Comparison of ENCODE assay signal across 14 cellular contexts in the genomic region with DNA sequence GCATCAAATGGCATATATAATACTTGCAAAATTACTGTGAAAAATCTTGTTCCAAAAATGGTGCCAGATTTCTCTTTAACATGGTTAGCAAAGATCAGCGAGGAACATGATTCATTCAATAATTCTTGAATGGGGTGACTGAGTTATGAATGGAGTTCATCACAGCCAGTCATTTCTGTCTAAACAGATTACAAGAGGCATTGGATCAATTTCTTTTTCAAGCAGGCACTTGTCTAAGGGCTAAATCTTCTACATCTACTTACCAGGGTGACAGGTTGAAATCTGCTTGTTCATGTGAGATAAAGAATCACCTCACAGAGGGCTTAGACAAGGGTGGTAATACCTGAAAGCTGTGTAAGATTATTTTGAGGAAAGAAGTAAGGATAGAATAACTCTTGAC.
DNase-seq lines count a peak whose midpoint lies in the region; ATAC-seq and TF ChIP-seq lines count a peak whose summit lies in the region.
"Had no signal": no experiment of that assay in that cellular context is flagged by ENCODE, and none has a peak within 500 bp of the region (broad histone marks: within the 10 kb centered on the region; RNA-seq: fewer than 3 reads in every experiment).

No MANE protein-coding gene starts in this region.

- H3K4me1 Mint-ChIP-seq in MCF 10A (ENCODE audit: insufficient read depth, unreplicated experiment) (no peaks in the 10 kb centered on the region), endodermal cell (peaks cover 17% of the 10 kb centered on the region), Caco-2 (ENCODE audit: low read depth, unreplicated experiment) (no peaks in the 10 kb centered on the region)
- H3K4me1 Mint-ChIP-seq: CD4-positive, CD25-positive, alpha-beta regulatory T cell; CD8-positive, alpha-beta memory T cell had no signal

- H3K9me3 Mint-ChIP-seq in MCF 10A (ENCODE audit: unreplicated experiment) (no peaks in the 10 kb centered on the region), endodermal cell (peaks cover 26% of the 10 kb centered on the region), Caco-2 (ENCODE audit: unreplicated experiment) (peaks cover 23% of the 10 kb centered on the region)

- H3K27ac Mint-ChIP-seq in MCF 10A (ENCODE audit: low read depth, unreplicated experiment) (no peak overlapping the region), endodermal cell (no peak overlapping the region), Caco-2 (ENCODE audit: unreplicated experiment) (no peak overlapping the region)
- H3K27ac Mint-ChIP-seq: CD4-positive, CD25-positive, alpha-beta regulatory T cell; CD8-positive, alpha-beta memory T cell had no signal

- CTCF ChIA-PET in mammary epithelial cell (lab: Charles Lee; ENCODE audit: low non-redundant PET) (no interaction called here), MCF 10A (lab: Yijun Ruan, JAX) (no interaction called here), RWPE1 (lab: Yijun Ruan, JAX) (no interaction called here), Caco-2 (lab: Charles Lee) (no interaction called here)

- dilution Hi-C loops in mammary epithelial cell (cut with HindIII; ENCODE audit: low sequenced_read_pairs): no loop called here

- H3K4me3 ChIP-seq in mammary epithelial cell (replicated peaks in 1 of 3; ENCODE audit: insufficient read depth in 1 of 3, low read depth in 2 of 3, low read length in 3 of 3) (no peak overlapping the region), endodermal cell (ENCODE audit: low read length) (peak overlapping the region; percentile 10), Caco-2 (ENCODE audit: low read depth, low read length) (no peak overlapping the region)
- H3K4me3 ChIP-seq: GM23248, HAP-1 had no signal

- H3K27me3 ChIP-seq in mammary epithelial cell (ENCODE audit: insufficient read depth, low read length): no peaks in the 10 kb centered on the region
- no peaks in the 10 kb centered on the region for H3K27me3 ChIP-seq in endodermal cell (ENCODE audit: control insufficient read depth, insufficient read depth, low read length, poor library complexity, severe bottlenecking)
- H3K27me3 ChIP-seq in foreskin keratinocyte: no peaks in the 10 kb centered on the region
- H3K27me3 ChIP-seq in Caco-2 (replicated peaks; ENCODE audit: control insufficient read depth, insufficient read depth, low read length): no peaks in the 10 kb centered on the region
- H3K27me3 ChIP-seq: BE2C had no signal

- no peak overlapping the region for H3K4me3 Mint-ChIP-seq in MCF 10A (ENCODE audit: unreplicated experiment)
- H3K4me3 Mint-ChIP-seq in endodermal cell: no peak overlapping the region
- H3K4me3 Mint-ChIP-seq in Caco-2 (ENCODE audit: unreplicated experiment): no peak overlapping the region
- H3K4me3 Mint-ChIP-seq: CD4-positive, CD25-positive, alpha-beta regulatory T cell; CD8-positive, alpha-beta memory T cell had no signal

- H3K9ac ChIP-seq in mammary epithelial cell (ENCODE audit: insufficient read depth, low read length): no peak overlapping the region
- H3K9ac ChIP-seq in endodermal cell (ENCODE audit: extremely low read depth, low read length, poor library complexity, severe bottlenecking): no peak overlapping the region
- H3K9ac ChIP-seq: GM23248 had no signal

- H3K4me1 ChIP-seq in mammary epithelial cell (ENCODE audit: insufficient read depth, low read length): no peaks in the 10 kb centered on the region
- peaks cover 7% of the 10 kb centered on the region for H3K4me1 ChIP-seq in endodermal cell (ENCODE audit: control insufficient read depth, insufficient read depth, low read length)
- no peaks in the 10 kb centered on the region for H3K4me1 ChIP-seq in foreskin keratinocyte
- H3K4me1 ChIP-seq in Caco-2: no peaks in the 10 kb centered on the region
- H3K4me1 ChIP-seq: BE2C, HAP-1 had no signal

- no peaks in the 10 kb centered on the region for H3K36me3 ChIP-seq in mammary epithelial cell (ENCODE audit: insufficient read depth, low read length)
- no peaks in the 10 kb centered on the region for H3K36me3 ChIP-seq in endodermal cell (ENCODE audit: control insufficient read depth, insufficient read depth, low read length)
- no peaks in the 10 kb centered on the region for H3K36me3 ChIP-seq in Caco-2 (ENCODE audit: control insufficient read depth, insufficient read depth, low read length)
- H3K36me3 ChIP-seq: BE2C, HAP-1 had no signal

- BruUV-seq in mammary epithelial cell (replicated peaks; lab: Mats Ljungman, UMichigan) (no TSS peak), MCF 10A (replicated peaks; lab: Mats Ljungman, UMichigan) (no TSS peak), Caco-2 (replicated peaks; lab: Mats Ljungman, UMichigan) (no TSS peak)

- intact Hi-C loops in mammary epithelial cell (cut with micrococcal nuclease) (no loop called here), MCF 10A (cut with micrococcal nuclease) (no loop called here), Caco-2 (cut with micrococcal nuclease; ENCODE audit: unreplicated experiment) (no loop called here)

- no peak overlapping the region for H2AFZ ChIP-seq in mammary epithelial cell (ENCODE audit: low read depth, low read length)
- H2AFZ ChIP-seq: GM23248 had no signal

- TF ChIP-seq CTCF in mammary epithelial cell (conservative IDR thresholded peaks at IDR 0.05 in 1 of 2, IDR thresholded peaks at IDR 0.05 in 1 of 2; ENCODE audit: extremely low read depth in 1 of 2, insufficient read depth in 1 of 2, low read depth in 1 of 2, low read length in 2 of 2) (no peak), MCF 10A (IDR thresholded peaks at IDR 0.05; ENCODE audit: unreplicated experiment) (no peak), endodermal cell (conservative IDR thresholded peaks at IDR 0.05) (no peak), foreskin keratinocyte (conservative IDR thresholded peaks at IDR 0.05) (no peak), RWPE1 (conservative IDR thresholded peaks at IDR 0.05; ENCODE audit: low read depth) (no peak), Caco-2 (IDR thresholded peaks at IDR 0.05; ENCODE audit: insufficient read depth in 1 of 2, low read depth in 1 of 2, low read length in 1 of 2, severe bottlenecking in 1 of 2, unreplicated experiment in 1 of 2) (no peak)

- H3K36me3 Mint-ChIP-seq in MCF 10A (ENCODE audit: insufficient read depth, unreplicated experiment) (no peaks in the 10 kb centered on the region), endodermal cell (ENCODE audit: low read depth) (peaks cover 2% of the 10 kb centered on the region), Caco-2 (ENCODE audit: insufficient read depth, unreplicated experiment) (no peaks in the 10 kb centered on the region)
- H3K36me3 Mint-ChIP-seq: CD4-positive, CD25-positive, alpha-beta regulatory T cell; CD8-positive, alpha-beta memory T cell had no signal

- no peaks in the 10 kb centered on the region for H4K20me1 ChIP-seq in mammary epithelial cell (ENCODE audit: insufficient read depth, low read length)

- POLR2A ChIA-PET in MCF 10A (lab: Yijun Ruan, JAX) (no interaction called here), RWPE1 (lab: Yijun Ruan, JAX; ENCODE audit: low non-redundant PET) (no interaction called here), Caco-2 (lab: Charles Lee) (no interaction called here)

- no peaks in the 10 kb centered on the region for H3K79me2 ChIP-seq in mammary epithelial cell (ENCODE audit: insufficient read depth, low read length)

- H3K4me2 ChIP-seq in mammary epithelial cell (ENCODE audit: insufficient read depth, low read depth, low read length): no peak overlapping the region

- DNase-seq in mammary epithelial cell (peak; percentile 28), MCF 10A (ENCODE audit: unreplicated experiment) (no peak), endodermal cell (no peak), foreskin keratinocyte (peak; percentile 42 to 81), RWPE1 (ENCODE audit: low spot score) (no peak), Caco-2 (no peak)
- DNase-seq: ACHN; BE2C; C1 segment of cervical spinal cord; CD4-positive, CD25-positive, alpha-beta regulatory T cell; CD8-positive, alpha-beta memory T cell; COR-L47; GM23248 had no signal

- in situ Hi-C loops in mammary epithelial cell (cut with MboI; ENCODE audit: low sequenced_read_pairs in 2 of 2): no loop called here

- no peaks in the 10 kb centered on the region for H3K9me3 ChIP-seq in mammary epithelial cell (replicated peaks; ENCODE audit: insufficient read depth, low read length)
- peaks cover 16% of the 10 kb centered on the region for H3K9me3 ChIP-seq in endodermal cell (ENCODE audit: control insufficient read depth, low read length)
- no peaks in the 10 kb centered on the region for H3K9me3 ChIP-seq in Caco-2
- H3K9me3 ChIP-seq: BE2C, HAP-1 had no signal

- H3K27ac ChIP-seq in mammary epithelial cell (ENCODE audit: insufficient read depth, low read depth, low read length): no peak overlapping the region
- no peak overlapping the region for H3K27ac ChIP-seq in endodermal cell (ENCODE audit: low read depth, low read length)
- H3K27ac ChIP-seq in foreskin keratinocyte: no peak overlapping the region
- no peak overlapping the region for H3K27ac ChIP-seq in RWPE1
- H3K27ac ChIP-seq: GM23248 had no signal

- 19% methylated on average over 1 of the region's 1 CpG for WGBS in mammary epithelial cell (ENCODE audit: low coverage, missing lambda C conversion rate)
- 100% methylated on average over 1 of the region's 1 CpG; no CpG with 5 or more reads in 1 of the 2 experiments for WGBS in endodermal cell (ENCODE audit: insufficient coverage in 1 of 2, insufficient read length in 1 of 2), 2 experiments

- ATAC-seq in foreskin keratinocyte: peak; percentile 57

- H3K27me3 Mint-ChIP-seq in MCF 10A (ENCODE audit: insufficient read depth, unreplicated experiment) (no peaks in the 10 kb centered on the region), endodermal cell (ENCODE audit: insufficient read depth) (no peaks in the 10 kb centered on the region), Caco-2 (ENCODE audit: insufficient read depth, unreplicated experiment) (no peaks in the 10 kb centered on the region)
- H3K27me3 Mint-ChIP-seq: CD4-positive, CD25-positive, alpha-beta regulatory T cell; CD8-positive, alpha-beta memory T cell had no signal

Comparison
In these comparisons a context has a peak if more than half of its experiments do, and no peak if none do; other contexts are left out.
1. DNase-seq: peak in mammary epithelial cell (single experiment) and foreskin keratinocyte (2 of 2); none in MCF 10A (single experiment), endodermal cell (single experiment), RWPE1 (single experiment) and Caco-2 (0 of 2).